In genomic region chr9:101035098-101035497, GRCh38 we compare ENCODE assay signal across 40 cellular contexts. TPM values are rescaled to one million over a fixed set of nuclear protein-coding genes. Genes with fewer than 3 reads are reported as not detected.
"Had no signal": no experiment of that assay in that cellular context is flagged by ENCODE, and none has a peak within 500 bp of the region (broad histone marks: within the 10 kb centered on the region; RNA-seq: fewer than 3 reads in every experiment).

No MANE protein-coding gene starts in this region.

- H3K9me3 ChIP-seq: adrenal gland, ascending aorta, body of pancreas, breast epithelium had no signal

- H3K27ac ChIP-seq: adrenal gland, ascending aorta, body of pancreas, brain microvascular endothelial cell, breast epithelium, cardiac muscle cell had no signal

- H3K4me3 Mint-ChIP-seq: activated naive CD4-positive, alpha-beta T cell treated with anti-CD3 and anti-CD28 coated beads for 36 hours; activated naive CD4-positive, alpha-beta T cell treated with anti-CD3 and anti-CD28 coated beads, Interleukin-2, amount 10 ng/mL, durations not matched to agents 7 days and 5 days; activated naive CD4-positive, alpha-beta T cell treated with anti-CD3 and anti-CD28 coated beads, Interleukin-2, amount 50 U/mL, for 24 hours; activated naive CD8-positive, alpha-beta T cell; activated naive CD8-positive, alpha-beta T cell treated with anti-CD3 and anti-CD28 coated beads for 36 hours; activated naive CD8-positive, alpha-beta T cell treated with anti-CD3 and anti-CD28 coated beads, Interleukin-2, amount 10 ng/mL, durations not matched to agents 7 days and 5 days; activated naive CD8-positive, alpha-beta T cell treated with anti-CD3 and anti-CD28 coated beads, Interleukin-2, amount 50 U/mL, for 24 hours; activated T-cell treated with anti-CD3 and anti-CD28 coated beads, Interleukin-2, amount 50 U/mL, for 4 hours; activated T-cell treated with anti-CD3 and anti-CD28 coated beads, Interleukin-2, amount 50 U/mL, for 72 hours; activated T-helper 1 cell treated with anti-CD3 and anti-CD28 coated beads, Interleukin-12 subunit alpha, Interleukin-12 subunit beta, Interleukin-2, Interleukin-4 antibody, amounts not matched to agents 30 ng/mL and 10 ng/mL and 1 ng/mL, durations not matched to agents 14 hours and 24 hours and 36 hours; activated T-helper 17 cell treated with anti-CD3 and anti-CD28 coated beads, Interleukin-2, amount 50 U/mL, for 72 hours; central memory CD8-positive, alpha-beta T cell had no signal

- H3K4me1 ChIP-seq: adrenal gland, ascending aorta, body of pancreas, breast epithelium had no signal

- H3K4me1 Mint-ChIP-seq: activated naive CD4-positive, alpha-beta T cell treated with anti-CD3 and anti-CD28 coated beads, Interleukin-2, amount 10 ng/mL, durations not matched to agents 7 days and 5 days; activated naive CD4-positive, alpha-beta T cell treated with anti-CD3 and anti-CD28 coated beads, Interleukin-2, amount 50 U/mL, for 24 hours; activated naive CD8-positive, alpha-beta T cell treated with anti-CD3 and anti-CD28 coated beads for 36 hours; activated naive CD8-positive, alpha-beta T cell treated with anti-CD3 and anti-CD28 coated beads, Interleukin-2, amount 10 ng/mL, durations not matched to agents 7 days and 5 days; activated naive CD8-positive, alpha-beta T cell treated with anti-CD3 and anti-CD28 coated beads, Interleukin-2, amount 50 U/mL, for 24 hours; activated T-helper 17 cell treated with anti-CD3 and anti-CD28 coated beads, Interleukin-2, amount 50 U/mL, for 72 hours; central memory CD8-positive, alpha-beta T cell had no signal

- H3K4me3 ChIP-seq: adrenal gland, ascending aorta, body of pancreas, breast epithelium, cardiac muscle cell had no signal

- H3K36me3 ChIP-seq: adrenal gland, ascending aorta, brain microvascular endothelial cell, breast epithelium, cardiac muscle cell had no signal

- FAIRE-seq: astrocyte, bronchial epithelial cell, colon had no signal

- ATAC-seq: activated naive CD4-positive, alpha-beta T cell treated with anti-CD3 and anti-CD28 coated beads, Interleukin-2, amount 50 U/mL, for 72 hours; activated naive CD8-positive, alpha-beta T cell treated with anti-CD3 and anti-CD28 coated beads, Interleukin-2, amount 50 U/mL, for 24 hours; activated T-cell treated with anti-CD3 and anti-CD28 coated beads, Interleukin-2, amount 50 U/mL, for 4 hours; activated T-cell treated with anti-CD3 and anti-CD28 coated beads, Interleukin-2, amount 50 U/mL, for 72 hours; activated T-helper 17 cell treated with anti-CD3 and anti-CD28 coated beads, Interleukin-2, amount 50 U/mL, for 72 hours; body of pancreas had no signal

- H3K27me3 ChIP-seq: adrenal gland, ascending aorta had no signal

- DNase-seq: activated effector memory CD4-positive, alpha-beta T cell treated with anti-CD3 and anti-CD28 coated beads, Interleukin-2, amount 50 U/mL, for 16 hours; activated effector memory CD4-positive, alpha-beta T cell treated with Interleukin-2 at 50 U/mL for 16 hours; activated gamma-delta T cell; activated gamma-delta T cell treated with Interleukin-2 at 50 U/mL for 16 hours; activated naive CD4-positive, alpha-beta T cell; activated naive CD4-positive, alpha-beta T cell treated with anti-CD3 and anti-CD28 coated beads for 36 hours; activated naive CD4-positive, alpha-beta T cell treated with anti-CD3 and anti-CD28 coated beads, Interleukin-2, amount 10 ng/mL, durations not matched to agents 7 days and 5 days; activated naive CD4-positive, alpha-beta T cell treated with anti-CD3 and anti-CD28 coated beads, Interleukin-2, amount 50 U/mL, for 16 hours; activated naive CD4-positive, alpha-beta T cell treated with Interleukin-2 at 50 U/mL for 16 hours; activated naive CD8-positive, alpha-beta T cell treated with anti-CD3 and anti-CD28 coated beads for 36 hours; activated naive CD8-positive, alpha-beta T cell treated with anti-CD3 and anti-CD28 coated beads, Interleukin-2, amount 10 ng/mL, durations not matched to agents 7 days and 5 days; activated naive CD8-positive, alpha-beta T cell treated with anti-CD3 and anti-CD28 coated beads, Interleukin-2, amount 50 U/mL, for 24 hours; activated T-cell treated with anti-CD3 and anti-CD28 coated beads, Interleukin-2, amount 50 U/mL, for 4 hours; activated T-cell treated with anti-CD3 and anti-CD28 coated beads, Interleukin-2, amount 50 U/mL, for 48 hours; activated T-cell treated with anti-CD3 and anti-CD28 coated beads, Interleukin-2, amount 50 U/mL, for 72 hours; adrenal gland; amniotic stem cell; amygdala; anterior cingulate cortex; aorta; body of pancreas; brain microvascular endothelial cell; central memory CD4-positive, alpha-beta T cell; cerebellar nuclear complex had no signal

- H3K36me3 Mint-ChIP-seq: activated naive CD4-positive, alpha-beta T cell treated with anti-CD3 and anti-CD28 coated beads, Interleukin-2, amount 10 ng/mL, durations not matched to agents 7 days and 5 days; activated naive CD4-positive, alpha-beta T cell treated with anti-CD3 and anti-CD28 coated beads, Interleukin-2, amount 50 U/mL, for 24 hours; activated naive CD4-positive, alpha-beta T cell treated with anti-CD3 and anti-CD28 coated beads, Interleukin-2, amount 50 U/mL, for 72 hours; activated naive CD8-positive, alpha-beta T cell; activated naive CD8-positive, alpha-beta T cell treated with anti-CD3 and anti-CD28 coated beads for 36 hours; activated naive CD8-positive, alpha-beta T cell treated with anti-CD3 and anti-CD28 coated beads, Interleukin-2, amount 10 ng/mL, durations not matched to agents 7 days and 5 days; brain had no signal

- H3K9me3 Mint-ChIP-seq: activated naive CD4-positive, alpha-beta T cell treated with anti-CD3 and anti-CD28 coated beads for 36 hours; activated naive CD4-positive, alpha-beta T cell treated with anti-CD3 and anti-CD28 coated beads, Interleukin-2, amount 10 ng/mL, durations not matched to agents 7 days and 5 days; activated naive CD8-positive, alpha-beta T cell treated with anti-CD3 and anti-CD28 coated beads for 36 hours; activated naive CD8-positive, alpha-beta T cell treated with anti-CD3 and anti-CD28 coated beads, Interleukin-2, amount 10 ng/mL, durations not matched to agents 7 days and 5 days; activated T-cell treated with anti-CD3 and anti-CD28 coated beads, Interleukin-2, amount 50 U/mL, for 4 hours; activated T-helper 1 cell treated with anti-CD3 and anti-CD28 coated beads, Interleukin-12 subunit alpha, Interleukin-12 subunit beta, Interleukin-2, Interleukin-4 antibody, amounts not matched to agents 30 ng/mL and 10 ng/mL and 1 ng/mL, durations not matched to agents 14 hours and 24 hours and 36 hours; activated T-helper 17 cell treated with anti-CD3 and anti-CD28 coated beads, Interleukin-2, amount 50 U/mL, for 72 hours; activated T-helper 2 cell treated with anti-CD3 and anti-CD28 coated beads, Interferon-gamma antibody, Interleukin-2, Interleukin-4, amounts not matched to agents 10 μg/mL and 5 μg/mL and 100 μg/mL, durations not matched to agents 14 hours and 24 hours and 36 hours; brain had no signal

- H3K27ac Mint-ChIP-seq: activated naive CD4-positive, alpha-beta T cell treated with anti-CD3 and anti-CD28 coated beads for 36 hours; activated naive CD4-positive, alpha-beta T cell treated with anti-CD3 and anti-CD28 coated beads, Interleukin-2, amount 10 ng/mL, durations not matched to agents 7 days and 5 days; activated naive CD4-positive, alpha-beta T cell treated with anti-CD3 and anti-CD28 coated beads, Interleukin-2, amount 50 U/mL, for 24 hours; activated naive CD4-positive, alpha-beta T cell treated with anti-CD3 and anti-CD28 coated beads, Interleukin-2, amount 50 U/mL, for 72 hours; activated naive CD8-positive, alpha-beta T cell; activated naive CD8-positive, alpha-beta T cell treated with anti-CD3 and anti-CD28 coated beads for 36 hours; activated naive CD8-positive, alpha-beta T cell treated with anti-CD3 and anti-CD28 coated beads, Interleukin-2, amount 10 ng/mL, durations not matched to agents 7 days and 5 days; activated naive CD8-positive, alpha-beta T cell treated with anti-CD3 and anti-CD28 coated beads, Interleukin-2, amount 50 U/mL, for 24 hours; activated T-cell treated with anti-CD3 and anti-CD28 coated beads, Interleukin-2, amount 50 U/mL, for 72 hours; activated T-helper 1 cell treated with anti-CD3 and anti-CD28 coated beads, Interleukin-12 subunit alpha, Interleukin-12 subunit beta, Interleukin-2, Interleukin-4 antibody, amounts not matched to agents 30 ng/mL and 10 ng/mL and 1 ng/mL, durations not matched to agents 14 hours and 24 hours and 36 hours; activated T-helper 17 cell treated with anti-CD3 and anti-CD28 coated beads, Interleukin-2, amount 50 U/mL, for 72 hours; activated T-helper 2 cell treated with anti-CD3 and anti-CD28 coated beads, Interferon-gamma antibody, Interleukin-2, Interleukin-4, amounts not matched to agents 10 μg/mL and 5 μg/mL and 100 μg/mL, durations not matched to agents 14 hours and 24 hours and 36 hours had no signal

RNA-seq across cellular contexts. Expression of gene PLPPR1, which starts 6.6 kb away (rescaled TPM):
- total RNA-seq: activated naive CD4-positive, alpha-beta T cell treated with anti-CD3 and anti-CD28 coated beads for 36 hours; activated naive CD4-positive, alpha-beta T cell treated with anti-CD3 and anti-CD28 coated beads, Interleukin-2, amount 50 U/mL, for 72 hours; activated naive CD8-positive, alpha-beta T cell treated with anti-CD3 and anti-CD28 coated beads for 36 hours; activated naive CD8-positive, alpha-beta T cell treated with anti-CD3 and anti-CD28 coated beads, Interleukin-2, amount 10 ng/mL, durations not matched to agents 7 days and 5 days; activated T-cell treated with anti-CD3 and anti-CD28 coated beads, Interleukin-2, amount 50 U/mL, for 4 hours; activated T-cell treated with anti-CD3 and anti-CD28 coated beads, Interleukin-2, amount 50 U/mL, for 72 hours; activated T-helper 1 cell treated with anti-CD3 and anti-CD28 coated beads, Interleukin-12 subunit alpha, Interleukin-12 subunit beta, Interleukin-2, Interleukin-4 antibody, amounts not matched to agents 30 ng/mL and 10 ng/mL and 1 ng/mL, durations not matched to agents 14 hours and 24 hours and 36 hours; activated T-helper 17 cell treated with anti-CD3 and anti-CD28 coated beads, Interleukin-2, amount 50 U/mL, for 72 hours; activated T-helper 2 cell treated with anti-CD3 and anti-CD28 coated beads, Interferon-gamma antibody, Interleukin-2, Interleukin-4, amounts not matched to agents 10 μg/mL and 5 μg/mL and 100 μg/mL, durations not matched to agents 14 hours and 24 hours and 36 hours; aorta; ascending aorta; astrocyte; bronchial epithelial cell; cardiac septum; chondrocyte had no signal
- polyA plus RNA-seq: aorta had no signal
